Comparison of ENCODE assay signal across 9 cellular contexts in the genomic region with DNA sequence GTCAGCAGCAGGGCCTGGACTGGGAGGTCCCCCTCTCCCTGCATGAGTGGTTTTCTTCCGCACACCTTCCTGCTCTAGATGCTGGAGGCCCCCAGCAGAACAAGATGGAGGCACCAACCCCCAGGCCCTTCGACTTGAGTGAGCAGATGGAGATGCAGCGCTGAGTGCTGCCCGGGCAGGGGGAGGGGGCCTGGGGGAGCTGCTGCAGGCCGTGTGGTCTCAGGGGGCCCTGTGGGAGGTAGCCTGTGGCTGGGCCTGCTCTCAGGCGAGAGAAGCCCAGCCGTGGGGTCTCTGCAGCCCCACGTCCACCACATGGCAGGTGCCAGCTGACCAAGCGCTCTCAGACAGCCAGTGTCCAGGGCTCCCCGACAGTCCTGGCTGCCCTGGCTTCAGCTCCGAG. TPM values are rescaled to one million over a fixed set of nuclear protein-coding genes. Genes with fewer than 3 reads are reported as not detected.
A peak's percentile ranks its signal among the peaks of the same experiment; 100 is the strongest.
DNase-seq lines count a peak whose midpoint lies in the region; ATAC-seq lines count a peak whose summit lies in the region.
"Had no signal": no experiment of that assay in that cellular context is flagged by ENCODE, and none has a peak within 500 bp of the region (broad histone marks: within the 10 kb centered on the region; RNA-seq: fewer than 3 reads in every experiment).

No MANE protein-coding gene starts in this region.

- peaks cover 0 to 25% of the 10 kb centered on the region in 2 experiments for H3K36me3 ChIP-seq in mesenchymal stem cell (ENCODE audit: control insufficient read depth in 1 of 2, insufficient read depth in 2 of 2, low read depth in 1 of 2, low read length in 2 of 2)
- H3K36me3 ChIP-seq in thymus (ENCODE audit: control insufficient read depth, insufficient read depth) = peaks cover 8% of the 10 kb centered on the region
- H3K36me3 ChIP-seq in mesendoderm (ENCODE audit: control insufficient read depth, insufficient read depth, low read length) = no peaks in the 10 kb centered on the region

- DNase-seq in NCI-H82 (lab: John Stamatoyannopoulos, UW) (peak; percentile 68), NCI-H82 treated with DMSO at 0.1 percent for 48 hours (lab: John Stamatoyannopoulos, UW; ENCODE audit: unreplicated experiment) (no peak), mesenchymal stem cell (no peak), putamen (ENCODE audit: low spot score) (no peak), mesendoderm (no peak), AG20443 (ENCODE audit: low spot score) (no peak)
- no peak for DNase-seq in activated naive CD8-positive, alpha-beta T cell treated with anti-CD3 and anti-CD28 coated beads, Interleukin-2, amount 10 ng/mL, durations not matched to agents 7 days and 5 days

- H2BK12ac ChIP-seq in mesenchymal stem cell (ENCODE audit: low read length in 2 of 2) = peak overlapping the region; percentile 16 to 61

- H3K14ac ChIP-seq in mesenchymal stem cell (ENCODE audit: low read length in 2 of 2) = no peak overlapping the region

- H3K9me3 ChIP-seq in mesenchymal stem cell (ENCODE audit: control insufficient read depth, low read length) = no peaks in the 10 kb centered on the region
- H3K9me3 ChIP-seq in thymus (ENCODE audit: control insufficient read depth) = peaks cover 2% of the 10 kb centered on the region

- H2BK120ac ChIP-seq in mesenchymal stem cell (ENCODE audit: low read depth, low read length) (peak overlapping the region; percentile 92), mesendoderm (ENCODE audit: low read depth, low read length) (no peak overlapping the region)

- H4K5ac ChIP-seq in mesendoderm (ENCODE audit: low read length) = no peak overlapping the region

- H2AFZ ChIP-seq in mesenchymal stem cell (ENCODE audit: low read depth, low read length) = no peak overlapping the region

- peak overlapping the region; percentile 58 to 86 for H3K4ac ChIP-seq in mesenchymal stem cell (ENCODE audit: low read depth in 1 of 2, low read length in 2 of 2)
- no peak overlapping the region for H3K4ac ChIP-seq in mesendoderm (ENCODE audit: low read depth, low read length)

- H3K27me3 ChIP-seq in mesenchymal stem cell (ENCODE audit: control insufficient read depth in 1 of 2, insufficient read depth in 1 of 2, low read length in 2 of 2) (no peaks in the 10 kb centered on the region), thymus (ENCODE audit: control insufficient read depth, insufficient read depth) (no peaks in the 10 kb centered on the region), mesendoderm (ENCODE audit: insufficient read depth, low read length, poor library complexity) (no peaks in the 10 kb centered on the region)

- H3K4me1 Mint-ChIP-seq in activated naive CD8-positive, alpha-beta T cell treated with anti-CD3 and anti-CD28 coated beads, Interleukin-2, amount 10 ng/mL, durations not matched to agents 7 days and 5 days = peaks cover 16% of the 10 kb centered on the region

- no peak overlapping the region for H3K56ac ChIP-seq in mesendoderm (ENCODE audit: low read length)

- H3K9ac ChIP-seq in mesenchymal stem cell (ENCODE audit: low read length) (peak overlapping the region; percentile 88), mesendoderm (ENCODE audit: low read length) (no peak overlapping the region)

- WGBS in mesenchymal stem cell = 83% methylated on average over 11 of the region's 11 CpGs
- 93% methylated on average over 11 of the region's 11 CpGs for WGBS in thymus
- no CpG with 5 or more reads among the region's 11 CpGs for WGBS in mesendoderm (ENCODE audit: extremely low coverage, insufficient coverage, low lambda C conversion rate)

- H4K8ac ChIP-seq in mesenchymal stem cell (ENCODE audit: low read length) (peak overlapping the region; percentile 95), mesendoderm (ENCODE audit: low read depth, low read length) (no peak overlapping the region)

- H3K27me3 Mint-ChIP-seq in activated naive CD8-positive, alpha-beta T cell treated with anti-CD3 and anti-CD28 coated beads, Interleukin-2, amount 10 ng/mL, durations not matched to agents 7 days and 5 days = no peaks in the 10 kb centered on the region
- H3K27me3 Mint-ChIP-seq: progenitor cell of endocrine pancreas had no signal

- no peak overlapping the region for H3K4me2 ChIP-seq in mesenchymal stem cell (ENCODE audit: low read length, poor library complexity, severe bottlenecking)
- H3K4me2 ChIP-seq in mesendoderm (ENCODE audit: low read length) = no peak overlapping the region

- peaks cover 20% of the 10 kb centered on the region for H3K79me1 ChIP-seq in mesenchymal stem cell (replicated peaks; ENCODE audit: low read length, poor library complexity, severe bottlenecking)
- peaks cover 7% of the 10 kb centered on the region for H3K79me1 ChIP-seq in mesendoderm (ENCODE audit: low read length)

- H3K18ac ChIP-seq in mesenchymal stem cell (ENCODE audit: low read depth in 1 of 2, low read length in 2 of 2) = no peak overlapping the region
- no peak overlapping the region for H3K18ac ChIP-seq in mesendoderm (ENCODE audit: low read length)

- no peak overlapping the region for H3K4me3 ChIP-seq in mesenchymal stem cell (ENCODE audit: insufficient read depth in 1 of 2, low read depth in 1 of 2, low read length in 2 of 2)
- no peak overlapping the region for H3K4me3 ChIP-seq in thymus (ENCODE audit: low read length)
- no peak overlapping the region for H3K4me3 ChIP-seq in mesendoderm (ENCODE audit: low read length)

- H2BK5ac ChIP-seq in mesenchymal stem cell (ENCODE audit: low read depth, low read length, poor library complexity, severe bottlenecking) (no peak overlapping the region), mesendoderm (ENCODE audit: low read length) (no peak overlapping the region)

- no peak overlapping the region for H3K4me3 Mint-ChIP-seq in activated naive CD8-positive, alpha-beta T cell treated with anti-CD3 and anti-CD28 coated beads, Interleukin-2, amount 10 ng/mL, durations not matched to agents 7 days and 5 days

- no peak overlapping the region for H3K27ac ChIP-seq in mesenchymal stem cell (ENCODE audit: low read length, poor library complexity, severe bottlenecking)
- peak overlapping the region; percentile 95 for H3K27ac ChIP-seq in thymus (ENCODE audit: low read depth)
- no peak overlapping the region for H3K27ac ChIP-seq in mesendoderm (ENCODE audit: low read depth, low read length)

- H2AK5ac ChIP-seq in mesenchymal stem cell (ENCODE audit: low read length, severe bottlenecking) (no peak overlapping the region), mesendoderm (ENCODE audit: low read length) (no peak overlapping the region)

- no peaks in the 10 kb centered on the region for H3K36me3 Mint-ChIP-seq in activated naive CD8-positive, alpha-beta T cell treated with anti-CD3 and anti-CD28 coated beads, Interleukin-2, amount 10 ng/mL, durations not matched to agents 7 days and 5 days

- POLR2A ChIA-PET in activated naive CD8-positive, alpha-beta T cell treated with anti-CD3 and anti-CD28 coated beads, Interleukin-2, amount 10 ng/mL, durations not matched to agents 7 days and 5 days (lab: Charles Lee) = interaction anchor here (1.2 to 3.9 kb wide), 7 partner anchors 9 to 360 kb away, joined by 5 to 63 read pairs (median 13); a partner anchor contains a TSS

- peak overlapping the region; percentile 92 for H3K27ac Mint-ChIP-seq in activated naive CD8-positive, alpha-beta T cell treated with anti-CD3 and anti-CD28 coated beads, Interleukin-2, amount 10 ng/mL, durations not matched to agents 7 days and 5 days

- peaks cover 12% of the 10 kb centered on the region for H3K79me2 ChIP-seq in mesendoderm (ENCODE audit: control insufficient read depth, insufficient read depth, low read length)

- H3K23ac ChIP-seq in mesenchymal stem cell (ENCODE audit: low read length in 2 of 2) = no peak overlapping the region
- no peak overlapping the region for H3K23ac ChIP-seq in mesendoderm (ENCODE audit: low read length)

- H3K9me3 Mint-ChIP-seq in activated naive CD8-positive, alpha-beta T cell treated with anti-CD3 and anti-CD28 coated beads, Interleukin-2, amount 10 ng/mL, durations not matched to agents 7 days and 5 days = no peaks in the 10 kb centered on the region

- H3K4me1 ChIP-seq in mesenchymal stem cell (ENCODE audit: control insufficient read depth, insufficient read depth, low read depth, low read length) (peaks cover 43% of the 10 kb centered on the region), thymus (ENCODE audit: control insufficient read depth, insufficient read depth, low read length) (peaks cover 30% of the 10 kb centered on the region), mesendoderm (ENCODE audit: control insufficient read depth, low read depth, low read length) (peaks cover 1% of the 10 kb centered on the region)

- no peak overlapping the region for H4K91ac ChIP-seq in mesenchymal stem cell (ENCODE audit: low read length)

- H2BK15ac ChIP-seq in mesenchymal stem cell (ENCODE audit: low read depth, poor library complexity, severe bottlenecking) (no peak overlapping the region), mesendoderm (replicated peaks; ENCODE audit: low read depth) (no peak overlapping the region)

- no peak for ATAC-seq in activated naive CD8-positive, alpha-beta T cell treated with anti-CD3 and anti-CD28 coated beads, Interleukin-2, amount 10 ng/mL, durations not matched to agents 7 days and 5 days (ENCODE audit: low read depth)

RNA-seq across cellular contexts. Expression of a gene that starts 1.2 kb away (rescaled TPM):
- 10 to 100 TPM; 59.0 to 61.0 TPM for total RNA-seq in activated naive CD8-positive, alpha-beta T cell treated with anti-CD3 and anti-CD28 coated beads, Interleukin-2, amount 10 ng/mL, durations not matched to agents 7 days and 5 days
- 84.5 TPM for polyA plus RNA-seq in mesenchymal stem cell (2013, experiment 1 of 2)
- polyA plus RNA-seq in mesenchymal stem cell (2013, experiment 2 of 2) = 86.1 TPM
- polyA plus RNA-seq in thymus = 125 TPM
- 85.8 TPM for polyA plus RNA-seq in mesendoderm (2013, experiment 1 of 2)
- polyA plus RNA-seq in mesendoderm (2013, experiment 2 of 2) = 84.4 TPM

RNA-seq across cellular contexts. Expression of a gene that starts 32.3 kb away (rescaled TPM):
- total RNA-seq in activated naive CD8-positive, alpha-beta T cell treated with anti-CD3 and anti-CD28 coated beads, Interleukin-2, amount 10 ng/mL, durations not matched to agents 7 days and 5 days = 10 to 100 TPM; 59.3 to 71.6 TPM
- 43.3 TPM for polyA plus RNA-seq in mesenchymal stem cell (2013, experiment 1 of 2)
- 44.2 TPM for polyA plus RNA-seq in mesenchymal stem cell (2013, experiment 2 of 2)
- 16.4 TPM for polyA plus RNA-seq in thymus
- polyA plus RNA-seq in mesendoderm (2013, experiment 1 of 2) = 48.1 TPM
- polyA plus RNA-seq in mesendoderm (2013, experiment 2 of 2) = 51.1 TPM
